34 cellular contexts compared by ENCODE assay signal in the genomic region with DNA sequence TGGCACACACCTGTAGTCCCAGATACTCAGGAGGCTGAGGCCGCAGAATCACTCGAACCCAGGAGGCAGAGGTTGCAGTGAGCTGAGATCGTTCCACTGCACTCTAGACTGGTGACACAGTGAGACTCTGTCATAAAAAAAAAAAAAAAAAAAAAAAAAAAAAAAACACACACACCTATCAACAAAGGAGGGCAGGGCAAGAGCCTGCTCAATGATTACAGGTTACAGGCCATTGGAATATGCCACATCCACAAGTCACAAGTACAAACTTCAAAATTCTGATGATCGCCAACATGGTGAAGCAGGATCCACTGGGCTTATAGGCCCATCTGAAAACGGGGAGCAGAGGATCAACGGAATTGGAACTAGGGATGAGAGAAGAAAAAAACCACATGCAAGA. TPM values are rescaled to one million over a fixed set of nuclear protein-coding genes. Genes with fewer than 3 reads are reported as not detected.
"Had no signal": no experiment of that assay in that cellular context is flagged by ENCODE, and none has a peak within 500 bp of the region (broad histone marks: within the 10 kb centered on the region; RNA-seq: fewer than 3 reads in every experiment).

No MANE protein-coding gene starts in this region.

- H3K36me3 Mint-ChIP-seq: activated naive CD4-positive, alpha-beta T cell treated with anti-CD3 and anti-CD28 coated beads, Interleukin-2, amount 50 U/mL, for 24 hours; activated naive CD8-positive, alpha-beta T cell treated with anti-CD3 and anti-CD28 coated beads, Interleukin-2, amount 10 ng/mL, durations not matched to agents 7 days and 5 days; IgD-negative memory B cell had no signal

- H3K4me1 Mint-ChIP-seq: activated naive CD8-positive, alpha-beta T cell treated with anti-CD3 and anti-CD28 coated beads, Interleukin-2, amount 10 ng/mL, durations not matched to agents 7 days and 5 days had no signal

- H3K4me3 ChIP-seq: ascending aorta, cardiac muscle cell, PC-9 had no signal

- H3K4me3 Mint-ChIP-seq: activated B cell treated with CpG ODN at 0.5 μM for 24 hours; activated CD8-positive, alpha-beta T cell treated with anti-CD3 and anti-CD28 coated beads for 36 hours; activated naive CD4-positive, alpha-beta T cell treated with anti-CD3 and anti-CD28 coated beads, Interleukin-2, amount 50 U/mL, for 24 hours; activated naive CD8-positive, alpha-beta T cell treated with anti-CD3 and anti-CD28 coated beads, Interleukin-2, amount 10 ng/mL, durations not matched to agents 7 days and 5 days; activated T-cell treated with anti-CD3 and anti-CD28 coated beads, Interleukin-2, amount 50 U/mL, for 72 hours; activated T-helper 17 cell treated with anti-CD3 and anti-CD28 coated beads, Interleukin-2, amount 50 U/mL, for 72 hours had no signal

- H3K9me3 Mint-ChIP-seq: activated B cell treated with CpG ODN at 0.5 μM for 24 hours; activated CD8-positive, alpha-beta T cell treated with anti-CD3 and anti-CD28 coated beads for 36 hours; activated naive CD4-positive, alpha-beta T cell treated with anti-CD3 and anti-CD28 coated beads, Interleukin-2, amount 50 U/mL, for 24 hours; activated naive CD8-positive, alpha-beta T cell treated with anti-CD3 and anti-CD28 coated beads, Interleukin-2, amount 10 ng/mL, durations not matched to agents 7 days and 5 days; activated T-cell treated with anti-CD3 and anti-CD28 coated beads, Interleukin-2, amount 50 U/mL, for 72 hours; activated T-helper 17 cell treated with anti-CD3 and anti-CD28 coated beads, Interleukin-2, amount 50 U/mL, for 72 hours; IgD-negative memory B cell had no signal

- H3K36me3 ChIP-seq: ascending aorta, cardiac muscle cell had no signal

- H3K27ac ChIP-seq: ascending aorta, cardiac muscle cell, PC-9, VCaP had no signal

- H3K9me3 ChIP-seq: ascending aorta had no signal

- H2AFZ ChIP-seq: PC-9 had no signal

- H3K27ac Mint-ChIP-seq: activated B cell treated with CpG ODN at 0.5 μM for 24 hours; activated CD8-positive, alpha-beta T cell treated with anti-CD3 and anti-CD28 coated beads for 36 hours; activated naive CD4-positive, alpha-beta T cell treated with anti-CD3 and anti-CD28 coated beads, Interleukin-2, amount 50 U/mL, for 24 hours; activated naive CD8-positive, alpha-beta T cell treated with anti-CD3 and anti-CD28 coated beads, Interleukin-2, amount 10 ng/mL, durations not matched to agents 7 days and 5 days; activated T-cell treated with anti-CD3 and anti-CD28 coated beads, Interleukin-2, amount 50 U/mL, for 72 hours; activated T-helper 17 cell treated with anti-CD3 and anti-CD28 coated beads, Interleukin-2, amount 50 U/mL, for 72 hours; IgD-negative memory B cell had no signal

- H3K4me2 ChIP-seq: PC-9 had no signal

- ATAC-seq: activated CD8-positive, alpha-beta T cell treated with anti-CD3 and anti-CD28 coated beads for 36 hours had no signal

- DNase-seq: activated B cell treated with CpG ODN at 0.5 μM for 24 hours; activated CD4-positive, alpha-beta T cell treated with anti-CD3 and anti-CD28 coated beads for 1 hour; activated CD4-positive, alpha-beta T cell treated with anti-CD3 and anti-CD28 coated beads for 48 hours; activated CD8-positive, alpha-beta T cell treated with anti-CD3 and anti-CD28 coated beads for 36 hours; activated effector memory CD4-positive, alpha-beta T cell treated with anti-CD3 and anti-CD28 coated beads, Interleukin-2, amount 50 U/mL, for 16 hours; activated naive CD4-positive, alpha-beta T cell treated with Interleukin-2 at 50 U/mL for 16 hours; activated naive CD8-positive, alpha-beta T cell treated with anti-CD3 and anti-CD28 coated beads, Interleukin-2, amount 10 ng/mL, durations not matched to agents 7 days and 5 days; activated T-cell treated with anti-CD3 and anti-CD28 coated beads, Interleukin-2, amount 50 U/mL, for 1 hour; activated T-cell treated with anti-CD3 and anti-CD28 coated beads, Interleukin-2, amount 50 U/mL, for 72 hours; amygdala; Karpas-422; KBM-7; NCI-H1048; NCI-H1105 treated with DMSO at 0.1 percent for 48 hours; NCI-H1436; NCI-H1694; NCI-H1930; NCI-H2081 treated with DMSO at 0.1 percent for 48 hours; NCI-H345; NCI-H524 treated with DMSO at 0.1 percent for 48 hours; NK-92 treated with Interleukin-12 subunit alpha and Interleukin-12 subunit beta, amount 100 ng/mL, for 24 hours; PC-9; Right ventricle myocardium superior; SW 1271; T-helper 2 cell; T-helper 9 cell had no signal

- H3K27me3 ChIP-seq: ascending aorta had no signal

RNA-seq across cellular contexts. Expression of a gene that starts 6.3 kb away (rescaled TPM):
- total RNA-seq: activated CD8-positive, alpha-beta memory T cell treated with anti-CD3 and anti-CD28 coated beads for 36 hours; activated naive CD8-positive, alpha-beta T cell treated with anti-CD3 and anti-CD28 coated beads, Interleukin-2, amount 10 ng/mL, durations not matched to agents 7 days and 5 days; OCI-LY7 had no signal
